Comparison of ENCODE assay signal across 17 cellular contexts in genomic region chr13:111614613-111615012, GRCh38.
"Had no signal": no experiment of that assay in that cellular context is flagged by ENCODE, and none has a peak within 500 bp of the region (broad histone marks: within the 10 kb centered on the region; RNA-seq: fewer than 3 reads in every experiment).

No MANE protein-coding gene starts in this region.

- H3K27ac ChIP-seq: colonic mucosa, foreskin keratinocyte, neutrophil, right atrium auricular region had no signal

- ATAC-seq: foreskin keratinocyte; left ventricle myocardium superior; naive thymus-derived CD4-positive, alpha-beta T cell had no signal

- H3K36me3 ChIP-seq: colonic mucosa, neutrophil, right atrium auricular region had no signal

- H3K27me3 ChIP-seq: colonic mucosa, foreskin keratinocyte, neutrophil, right atrium auricular region had no signal

- H3K4me3 ChIP-seq: colonic mucosa, right atrium auricular region, smooth muscle cell had no signal

- DNase-seq: colonic mucosa; dermis blood vessel endothelial cell; erythroblast; foreskin keratinocyte; hippocampal formation; kidney glomerular epithelial cell; left ventricle myocardium superior; mesendoderm; naive thymus-derived CD4-positive, alpha-beta T cell; nephron progenitor cell; posterior cingulate gyrus; stimulated activated CD4-positive, alpha-beta T cell treated with anti-CD3 and anti-CD28 coated beads, Interleukin-2, amount 100 ng/mL, for 48 hours; stimulated activated naive CD4-positive, alpha-beta T cell treated with Interleukin-2 at 50 U/mL for 16 hours; trophoblast cell had no signal

- H3K9me3 ChIP-seq: colonic mucosa, neutrophil, right atrium auricular region had no signal

- H3K4me1 ChIP-seq: colonic mucosa, foreskin keratinocyte, right atrium auricular region had no signal
